ENCODE assay signal across 8 cellular contexts in genomic region chr2:239400907-239401449, GRCh38. TPM values are rescaled to one million over a fixed set of nuclear protein-coding genes. Genes with fewer than 3 reads are reported as not detected.
DNase-seq lines count a peak whose midpoint lies in the region; TF ChIP-seq lines count a peak whose summit lies in the region.

Gene HDAC4 (minus strand): TSS chr2:239401020. CDS start chr2:239352699, 48,321 bp downstream.

- H3K4me3 ChIP-seq in esophagus squamous epithelium = peak within 1 kb of the TSS; percentile 67 to 78 (median 74)
- H3K4me3 ChIP-seq in muscle layer of duodenum (ENCODE audit: low read depth in 1 of 2, low read length in 2 of 2) = peak within 1 kb of the TSS; percentile 76 to 77

- H3K36me3 ChIP-seq in esophagus squamous epithelium (no peaks in the 10 kb centered on the region), muscle layer of duodenum (ENCODE audit: control insufficient read depth in 1 of 2, insufficient read depth in 2 of 2, low read length in 2 of 2) (peaks cover 0 to 3% of the 10 kb centered on the region in 2 donors)

- peak within 1 kb of the TSS; percentile 99 for H3K27ac Mint-ChIP-seq in activated T-helper 1 cell treated with anti-CD3 and anti-CD28 coated beads, Interleukin-12 subunit alpha, Interleukin-12 subunit beta, Interleukin-2, Interleukin-4 antibody, amounts not matched to agents 30 ng/mL and 10 ng/mL and 1 ng/mL, durations not matched to agents 14 hours and 24 hours and 36 hours

- WGBS in esophagus squamous epithelium, 2 donors = no CpG with 5 or more reads among the region's 55 CpGs

- no peaks in the 10 kb centered on the region for H3K9me3 ChIP-seq in esophagus squamous epithelium
- H3K9me3 ChIP-seq in muscle layer of duodenum (ENCODE audit: control insufficient read depth in 1 of 2, low read length in 2 of 2) = no peaks in the 10 kb centered on the region

- intact Hi-C loops in activated T-helper 1 cell treated with anti-CD3 and anti-CD28 coated beads, Interleukin-12 subunit alpha, Interleukin-12 subunit beta, Interleukin-2, Interleukin-4 antibody, amounts not matched to agents 30 ng/mL and 10 ng/mL and 1 ng/mL, durations not matched to agents 14 hours and 24 hours and 36 hours (cut with micrococcal nuclease) = loop anchor here (1.0 to 5.0 kb wide), 10 partner anchors 20 to 736 kb away; partner anchors contain the start of gene COPS9
- intact Hi-C loops in esophagus squamous epithelium (cut with DNase I) = no loop called here

- H3K27ac ChIP-seq in esophagus squamous epithelium (peak within 1 kb of the TSS; percentile 98 to 100 (median 98)), muscle layer of duodenum (ENCODE audit: low read length) (peak within 1 kb of the TSS; percentile 98)

- peak within 1 kb of the TSS; percentile 94 for H3K4me3 Mint-ChIP-seq in activated T-helper 1 cell treated with anti-CD3 and anti-CD28 coated beads, Interleukin-12 subunit alpha, Interleukin-12 subunit beta, Interleukin-2, Interleukin-4 antibody, amounts not matched to agents 30 ng/mL and 10 ng/mL and 1 ng/mL, durations not matched to agents 14 hours and 24 hours and 36 hours

- H3K36me3 Mint-ChIP-seq in activated T-helper 1 cell treated with anti-CD3 and anti-CD28 coated beads, Interleukin-12 subunit alpha, Interleukin-12 subunit beta, Interleukin-2, Interleukin-4 antibody, amounts not matched to agents 30 ng/mL and 10 ng/mL and 1 ng/mL, durations not matched to agents 14 hours and 24 hours and 36 hours (ENCODE audit: low read depth) = peaks cover 6% of the 10 kb centered on the region

- H3K4me1 ChIP-seq in esophagus squamous epithelium = peaks cover 7 to 44% (median 19%) of the 10 kb centered on the region in 3 donors
- peaks cover 4 to 19% of the 10 kb centered on the region in 2 donors for H3K4me1 ChIP-seq in muscle layer of duodenum (ENCODE audit: control insufficient read depth in 1 of 2, insufficient read depth in 2 of 2, low read length in 2 of 2)

- H3K9me3 Mint-ChIP-seq in activated T-helper 1 cell treated with anti-CD3 and anti-CD28 coated beads, Interleukin-12 subunit alpha, Interleukin-12 subunit beta, Interleukin-2, Interleukin-4 antibody, amounts not matched to agents 30 ng/mL and 10 ng/mL and 1 ng/mL, durations not matched to agents 14 hours and 24 hours and 36 hours = no peaks in the 10 kb centered on the region

- H3K4me1 Mint-ChIP-seq in activated T-helper 1 cell treated with anti-CD3 and anti-CD28 coated beads, Interleukin-12 subunit alpha, Interleukin-12 subunit beta, Interleukin-2, Interleukin-4 antibody, amounts not matched to agents 30 ng/mL and 10 ng/mL and 1 ng/mL, durations not matched to agents 14 hours and 24 hours and 36 hours (ENCODE audit: low read depth) = peaks cover 41% of the 10 kb centered on the region

- TF ChIP-seq CTCF in esophagus squamous epithelium (IDR thresholded peaks at IDR 0.05) = no peak

- DNase-seq in DMS53 treated with DMSO at 0.1 percent for 48 hours (lab: John Stamatoyannopoulos, UW; ENCODE audit: unreplicated experiment) (peak; percentile 100), GOT3 (lab: John Stamatoyannopoulos, UW) (peak; percentile 98), LHCN-M2 (ENCODE audit: low read depth) (peak; percentile 97), RPMI7951 (ENCODE audit: low read depth) (peak; percentile 98), esophagus squamous epithelium (lab: John Stamatoyannopoulos, UW) (peak; percentile 94)
- peak; percentile 99 for DNase-seq in activated T-helper 1 cell treated with anti-CD3 and anti-CD28 coated beads, Interleukin-12 subunit alpha, Interleukin-12 subunit beta, Interleukin-2, Interleukin-4 antibody, amounts not matched to agents 30 ng/mL and 10 ng/mL and 1 ng/mL, durations not matched to agents 14 hours and 24 hours and 36 hours (ENCODE audit: low spot score)
- peak; percentile 95 for DNase-seq in stimulated activated CD8-positive, alpha-beta memory T cell treated with anti-CD3 and anti-CD28 coated beads, Interleukin-7, amount 100 ng/mL, for 24 hours (ENCODE audit: low read depth)

- no peaks in the 10 kb centered on the region for H3K27me3 ChIP-seq in esophagus squamous epithelium
- no peaks in the 10 kb centered on the region for H3K27me3 ChIP-seq in muscle layer of duodenum (ENCODE audit: low read depth, low read length)

- TF ChIP-seq POLR2A in esophagus squamous epithelium (IDR thresholded peaks at IDR 0.05) = peak in 2 of 4 donors; percentile 6 to 74

- peaks cover 15% of the 10 kb centered on the region for H3K27me3 Mint-ChIP-seq in activated T-helper 1 cell treated with anti-CD3 and anti-CD28 coated beads, Interleukin-12 subunit alpha, Interleukin-12 subunit beta, Interleukin-2, Interleukin-4 antibody, amounts not matched to agents 30 ng/mL and 10 ng/mL and 1 ng/mL, durations not matched to agents 14 hours and 24 hours and 36 hours (ENCODE audit: insufficient read depth)

RNA-seq across cellular contexts. Expression of gene HDAC4, which starts in this region (rescaled TPM):
- 7.6 and 26.8 TPM in 2 replicates for total RNA-seq in LHCN-M2 (2014; rRNA removed)
- 3.0 TPM for polyA plus RNA-seq in LHCN-M2 (2012)
- total RNA-seq in RPMI7951 (2014; rRNA removed; shearing (Covaris generic)) = 4.6 and 5.5 TPM in 2 replicates
- 41.3 and 42.1 TPM in 2 replicates for total RNA-seq in activated T-helper 1 cell treated with anti-CD3 and anti-CD28 coated beads, Interleukin-12 subunit alpha, Interleukin-12 subunit beta, Interleukin-2, Interleukin-4 antibody, amounts not matched to agents 30 ng/mL and 10 ng/mL and 1 ng/mL, durations not matched to agents 14 hours and 24 hours and 36 hours
- total RNA-seq in esophagus squamous epithelium = 10 to 100 TPM; 21.6 to 72.7 (median 35.2) TPM

Comparison
In these comparisons a context has a peak if more than half of its experiments do, and no peak if none do; other contexts are left out.
1. Peak in every context shown above with its lines: DNase-seq, H3K4me3 ChIP-seq and H3K27ac ChIP-seq.